Comparison of ENCODE assay signal across 8 cellular contexts in the genomic region with DNA sequence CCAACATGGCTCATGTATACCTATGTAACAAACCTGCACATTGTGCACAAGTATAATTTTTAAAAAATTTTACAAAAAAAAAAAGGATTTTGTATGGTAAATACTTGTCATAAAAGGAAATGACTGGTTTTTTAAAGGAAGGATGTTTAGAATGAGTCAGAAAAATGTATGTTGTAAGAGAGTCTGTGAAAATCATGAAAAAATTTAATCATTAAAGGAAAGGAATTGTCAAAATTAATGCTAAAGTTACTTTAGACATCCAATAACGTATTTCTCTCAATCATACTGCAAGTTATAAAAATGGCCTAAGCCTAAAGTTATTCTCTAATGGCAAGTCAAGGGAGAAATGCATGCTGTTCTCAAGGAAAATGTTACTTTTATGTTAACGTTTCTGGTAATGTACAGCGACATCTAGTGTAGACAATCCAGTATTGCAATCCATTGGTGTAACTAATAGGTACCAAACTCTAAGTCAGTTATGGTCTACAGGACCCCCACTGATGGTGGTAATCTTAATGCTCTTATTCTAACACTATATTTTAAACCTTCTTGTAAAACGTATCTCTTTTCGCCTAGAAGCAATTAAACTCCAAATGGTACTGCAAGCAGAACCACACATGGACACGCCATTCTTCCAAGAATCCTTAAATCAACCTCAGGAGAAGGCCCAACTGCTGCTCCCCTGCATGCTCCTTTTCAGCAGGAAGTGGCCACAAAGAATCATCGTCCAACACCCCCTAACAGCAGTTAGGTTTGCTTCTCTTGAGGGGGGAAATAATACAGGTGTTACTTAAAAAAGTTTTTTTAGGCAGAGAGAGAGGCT. TPM values are rescaled to one million over a fixed set of nuclear protein-coding genes. Genes with fewer than 3 reads are reported as not detected.
DNase-seq lines count a peak whose midpoint lies in the region; ATAC-seq, FAIRE-seq and TF ChIP-seq lines count a peak whose summit lies in the region.

No MANE protein-coding gene starts in this region.

- no peak overlapping the region for H3K4me3 ChIP-seq in AG09309 (ENCODE audit: control insufficient read depth, low read depth, low read length)

- peak; percentile 79 for FAIRE-seq in GM12891 (lab: Jason Lieb, UNC)

- peak; percentile 56 for TF ChIP-seq CTCF in AG09309 (IDR thresholded peaks at IDR 0.05; ENCODE audit: control insufficient read depth, insufficient read depth, low read depth, low read length, missing control alignments)

- no peak for TF ChIP-seq POLR2A in GM12891 (IDR thresholded peaks at IDR 0.05; ENCODE audit: low read depth, low read length)

- DNase-seq in AG09309 (ENCODE audit: low read depth), result no peak
- DNase-seq in GM12891 (ENCODE audit: insufficient read length, low spot score), result no peak
- DNase-seq in NCI-H2081 (lab: John Stamatoyannopoulos, UW), result peak; percentile 54 to 70
- DNase-seq in amniotic epithelial cell (ENCODE audit: low read depth), result peak; percentile 58
- peak; percentile 54 for DNase-seq in iris pigment epithelial cell (ENCODE audit: low read depth)
- DNase-seq in activated CD4-positive, alpha-beta T cell treated with anti-CD3 and anti-CD28 coated beads, Interleukin-2, amount 50 U/mL, for 48 hours, result no peak

- no peak for ATAC-seq in GM18517 (IDR thresholded peaks at IDR 0.05; ENCODE audit: unreplicated experiment)
- ATAC-seq in GM19463 (IDR thresholded peaks at IDR 0.05; ENCODE audit: unreplicated experiment), result no peak

TF ChIP-seq in GM12891, 5 proteins besides CTCF, POLR2A, EP300 and RAD21:
- no peak for TF ChIP-seq SPI1 (IDR thresholded peaks at IDR 0.05; ENCODE audit: low read depth, low read length)
- TF ChIP-seq POLR2AphosphoS5 (IDR thresholded peaks at IDR 0.05; ENCODE audit: low read depth, low read length), result no peak
- no peak for TF ChIP-seq PAX5 (IDR thresholded peaks at IDR 0.05; ENCODE audit: insufficient read depth, low read length, severe bottlenecking)
- TF ChIP-seq TAF1 (IDR thresholded peaks at IDR 0.05; ENCODE audit: low read depth, low read length), result no peak
- no peak for TF ChIP-seq POU2F2 (IDR thresholded peaks at IDR 0.05; ENCODE audit: low read depth, low read length)

RNA-seq across cellular contexts. Expression of a gene that starts 35.3 kb away (rescaled TPM):
- 1.8 TPM for polyA plus RNA-seq in GM12891 (2012; ENCODE audit: low read depth, missing spikeins)

Comparison
In these comparisons a context has a peak if more than half of its experiments do, and no peak if none do; other contexts are left out.
1. DNase-seq: peak in NCI-H2081 (2 of 2), amniotic epithelial cell (single experiment) and iris pigment epithelial cell (single experiment); none in AG09309 (single experiment), GM12891 (single experiment) and activated CD4-positive, alpha-beta T cell treated with anti-CD3 and anti-CD28 coated beads, Interleukin-2, amount 50 U/mL, for 48 hours (0 of 2).